In genomic region chr22:38655532-38656255, GRCh38 we compare ENCODE assay signal across 8 cellular contexts. TPM values are rescaled to one million over a fixed set of nuclear protein-coding genes. Genes with fewer than 3 reads are reported as not detected.
A peak's percentile ranks its signal among the peaks of the same experiment; 100 is the strongest.
DNase-seq lines count a peak whose midpoint lies in the region; ATAC-seq and TF ChIP-seq lines count a peak whose summit lies in the region.

No MANE protein-coding gene starts in this region.

- H3K27me3 Mint-ChIP-seq in endothelial cell (ENCODE audit: unreplicated experiment) = no peaks in the 10 kb centered on the region
- no peaks in the 10 kb centered on the region for H3K27me3 Mint-ChIP-seq in naive thymus-derived CD8-positive, alpha-beta T cell

- DNase-seq in A673 (ENCODE audit: low spot score) = peak; percentile 31
- no peak for DNase-seq in H7
- DNase-seq in SHP77 (lab: John Stamatoyannopoulos, UW) = peak; percentile 28 to 46
- no peak for DNase-seq in endothelial cell (ENCODE audit: low spot score)
- no peak for DNase-seq in naive thymus-derived CD8-positive, alpha-beta T cell
- no peak for DNase-seq in NCI-H1048 (lab: John Stamatoyannopoulos, UW)
- DNase-seq in ureter (ENCODE audit: low spot score) = no peak
- DNase-seq in AG20443 (ENCODE audit: low spot score) = no peak

- peaks cover 7% of the 10 kb centered on the region for H3K4me1 Mint-ChIP-seq in endothelial cell (ENCODE audit: unreplicated experiment)
- H3K4me1 Mint-ChIP-seq in naive thymus-derived CD8-positive, alpha-beta T cell = peaks cover 6 to 23% (median 13%) of the 10 kb centered on the region in 4 donors

- H3K27ac Mint-ChIP-seq in endothelial cell (ENCODE audit: unreplicated experiment) = peak overlapping the region; percentile 99
- H3K27ac Mint-ChIP-seq in naive thymus-derived CD8-positive, alpha-beta T cell = peak overlapping the region; percentile 93 to 100 (median 99)

- ATAC-seq in naive thymus-derived CD8-positive, alpha-beta T cell = no peak

- no peaks in the 10 kb centered on the region for H3K36me3 Mint-ChIP-seq in endothelial cell (ENCODE audit: low read depth, unreplicated experiment)
- peaks cover 0 to under 1% (median 0%) of the 10 kb centered on the region in 3 donors for H3K36me3 Mint-ChIP-seq in naive thymus-derived CD8-positive, alpha-beta T cell

- no peak for TF ChIP-seq CTCF in A673 (conservative IDR thresholded peaks at IDR 0.05; ENCODE audit: low read depth, low read length)
- TF ChIP-seq CTCF in endothelial cell (IDR thresholded peaks at IDR 0.05; ENCODE audit: unreplicated experiment) = no peak

- H3K4me3 Mint-ChIP-seq in endothelial cell (ENCODE audit: unreplicated experiment) = peak overlapping the region; percentile 95
- peak overlapping the region; percentile 90 to 99 (median 96) for H3K4me3 Mint-ChIP-seq in naive thymus-derived CD8-positive, alpha-beta T cell

- H3K27ac ChIP-seq in A673 (ENCODE audit: low read depth, low read length, poor library complexity, severe bottlenecking) = peak overlapping the region; percentile 100

- intact Hi-C loops in A673 (cut with micrococcal nuclease; ENCODE audit: unreplicated experiment) = no loop called here

- H3K9me3 ChIP-seq in A673 (ENCODE audit: low read depth, low read length, poor library complexity, severe bottlenecking) = no peaks in the 10 kb centered on the region

- CTCF ChIA-PET in A673 (lab: Charles Lee) = no interaction called here

- H3K27me3 ChIP-seq in A673 (replicated peaks; ENCODE audit: insufficient read depth, low read depth, low read length, poor library complexity) (no peaks in the 10 kb centered on the region), H7 (ENCODE audit: control insufficient read depth, insufficient read depth, low read length) (no peaks in the 10 kb centered on the region)

- TSS peak; percentile 77 for BruUV-seq in A673 (replicated peaks; lab: Mats Ljungman, UMichigan)

- POLR2A ChIA-PET in A673 (lab: Charles Lee; ENCODE audit: low non-redundant PET) = no interaction called here
- POLR2A ChIA-PET in naive thymus-derived CD8-positive, alpha-beta T cell (lab: Charles Lee) = interaction anchor here (2.1 kb wide), 1 partner anchor 26 kb away, joined by 18 read pairs; the partner anchor contains the start of gene TOMM22

- H3K9me3 Mint-ChIP-seq in endothelial cell (ENCODE audit: unreplicated experiment) = no peaks in the 10 kb centered on the region
- H3K9me3 Mint-ChIP-seq in naive thymus-derived CD8-positive, alpha-beta T cell = no peaks in the 10 kb centered on the region

- peaks cover 5% of the 10 kb centered on the region for H3K4me1 ChIP-seq in A673 (ENCODE audit: insufficient read depth, low read length, poor library complexity, severe bottlenecking)

- H3K4me3 ChIP-seq in A673 (ENCODE audit: low read depth, low read length, poor library complexity, severe bottlenecking) (peak overlapping the region; percentile 97), H7 (ENCODE audit: insufficient read depth, low read depth, low read length) (peak overlapping the region; percentile 86)

- H3K36me3 ChIP-seq in A673 (ENCODE audit: insufficient read depth, low read length, poor library complexity, severe bottlenecking) (no peaks in the 10 kb centered on the region), H7 (replicated peaks; ENCODE audit: control insufficient read depth, insufficient read depth, low read length) (no peaks in the 10 kb centered on the region)

RNA-seq across cellular contexts. Expression of gene FAM227A, which starts 0.5 kb away (rescaled TPM):
- total RNA-seq in A673 (2021) (3.8 and 5.3 TPM in 2 replicates), endothelial cell (ENCODE audit: unreplicated experiment) (2.5 TPM), ureter (6.1 TPM)
- total RNA-seq in H7 (2014; rRNA removed; shearing (Covaris generic)) = 1.2 and 3.8 TPM in 2 replicates
- under 1 TPM; 0.29 to 0.96 TPM for total RNA-seq in naive thymus-derived CD8-positive, alpha-beta T cell
- polyA plus RNA-seq in naive thymus-derived CD8-positive, alpha-beta T cell = not detected

RNA-seq across cellular contexts. Expression of gene CBY1, which starts 0.7 kb away (rescaled TPM):
- total RNA-seq in A673 (2021) = 22.1 and 28.5 TPM in 2 replicates
- total RNA-seq in H7 (2014; rRNA removed; shearing (Covaris generic)) = 13.3 and 21.1 TPM in 2 replicates
- 29.7 TPM for total RNA-seq in endothelial cell (ENCODE audit: unreplicated experiment)
- total RNA-seq in naive thymus-derived CD8-positive, alpha-beta T cell = 10 to 100 TPM; 33.2 to 36.7 TPM
- 10 to 100 TPM in 2 of 3 donors, 1 to 10 TPM in 1; 4.3 to 11.6 (median 11.2) TPM for polyA plus RNA-seq in naive thymus-derived CD8-positive, alpha-beta T cell
- total RNA-seq in ureter = 47.0 TPM

RNA-seq across cellular contexts. Expression of gene TOMM22, which starts 26.1 kb away (rescaled TPM):
- total RNA-seq in A673 (2021) (143 and 152 TPM in 2 replicates), endothelial cell (ENCODE audit: unreplicated experiment) (108 TPM), ureter (76.8 TPM)
- total RNA-seq in H7 (2014; rRNA removed; shearing (Covaris generic)) = 70.8 and 79.3 TPM in 2 replicates
- 10 to 100 TPM; 56.1 to 60.9 TPM for total RNA-seq in naive thymus-derived CD8-positive, alpha-beta T cell
- 10 to 100 TPM; 67.2 to 79.3 (median 75.9) TPM for polyA plus RNA-seq in naive thymus-derived CD8-positive, alpha-beta T cell

RNA-seq across cellular contexts. Expression of gene JOSD1, which starts 45.0 kb away (rescaled TPM):
- 53.1 and 54.2 TPM in 2 replicates for total RNA-seq in A673 (2021)
- total RNA-seq in H7 (2014; rRNA removed; shearing (Covaris generic)) = 33.8 and 34.2 TPM in 2 replicates
- 49.6 TPM for total RNA-seq in endothelial cell (ENCODE audit: unreplicated experiment)
- 10 to 100 TPM; 50.5 to 52.6 TPM for total RNA-seq in naive thymus-derived CD8-positive, alpha-beta T cell
- polyA plus RNA-seq in naive thymus-derived CD8-positive, alpha-beta T cell = 1 to 10 TPM; 6.7 to 8.2 (median 7.8) TPM
- 39.7 TPM for total RNA-seq in ureter

RNA-seq across cellular contexts. Expression of gene GTPBP1, which starts 50.0 kb away (rescaled TPM):
- total RNA-seq in A673 (2021) (88.2 and 96.2 TPM in 2 replicates), endothelial cell (ENCODE audit: unreplicated experiment) (44.5 TPM), ureter (72.0 TPM)
- total RNA-seq in H7 (2014; rRNA removed; shearing (Covaris generic)) = 71.4 and 92.1 TPM in 2 replicates
- total RNA-seq in naive thymus-derived CD8-positive, alpha-beta T cell = 10 to 100 TPM; 64.6 to 73.3 TPM
- polyA plus RNA-seq in naive thymus-derived CD8-positive, alpha-beta T cell = 10 to 100 TPM; 17.2 to 29.3 (median 22.6) TPM

Comparison
In these comparisons a context has a peak if more than half of its experiments do, and no peak if none do; other contexts are left out.
1. DNase-seq: peak in A673 (single experiment) and SHP77 (2 of 2); none in H7 (single experiment), endothelial cell (single experiment), naive thymus-derived CD8-positive, alpha-beta T cell (0 of 10), NCI-H1048 (single experiment), ureter (single experiment) and AG20443 (single experiment).